16 cellular contexts compared by ENCODE assay signal in the genomic region with DNA sequence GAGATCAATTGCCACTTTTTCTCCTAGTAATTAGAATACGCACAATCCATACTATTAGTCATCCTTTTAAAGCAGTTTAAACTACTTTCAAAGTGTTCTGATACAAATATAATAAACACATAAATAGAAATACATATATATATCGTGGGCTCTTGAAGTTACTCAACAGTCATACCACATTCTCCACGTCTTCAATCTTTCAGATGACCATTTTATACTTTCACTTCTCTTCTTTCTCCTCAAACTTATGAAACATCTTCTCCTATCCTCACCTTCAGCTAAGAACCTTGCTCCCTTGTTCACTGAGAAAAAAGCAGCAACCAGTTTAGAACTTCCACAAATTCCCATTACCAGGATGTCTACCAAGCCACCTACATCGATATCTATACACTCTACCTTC.
"Had no signal": no experiment of that assay in that cellular context is flagged by ENCODE, and none has a peak within 500 bp of the region (broad histone marks: within the 10 kb centered on the region; RNA-seq: fewer than 3 reads in every experiment).

No MANE protein-coding gene starts in this region.

- ATAC-seq: esophagus mucosa, gastrocnemius medialis, left lobe of liver, right lobe of liver had no signal

- DNase-seq: activated CD4-positive, alpha-beta T cell treated with anti-CD3 and anti-CD28 coated beads, Interleukin-2, amount 50 U/mL, for 48 hours; effector CD8-positive, alpha-beta T cell; gastrocnemius medialis; head of caudate nucleus; right lobe of liver; stimulated activated CD4-positive, alpha-beta T cell treated with anti-CD3 and anti-CD28 coated beads, Interleukin-4, amount 100 ng/mL, for 1 hour; testis had no signal

- H3K9me3 Mint-ChIP-seq: mesothelial cell of epicardium, nephron, type B pancreatic cell had no signal

- H3K36me3 Mint-ChIP-seq: activated naive CD8-positive, alpha-beta T cell had no signal

- H3K27ac Mint-ChIP-seq: activated naive CD8-positive, alpha-beta T cell; mesothelial cell of epicardium; nephron; type B pancreatic cell had no signal

- H3K4me1 ChIP-seq: gastrocnemius medialis, parathyroid adenoma, right lobe of liver, testis had no signal

- H3K27me3 ChIP-seq: gastrocnemius medialis, right lobe of liver, testis had no signal

- H3K27me3 Mint-ChIP-seq: activated naive CD8-positive, alpha-beta T cell; type B pancreatic cell had no signal

- H3K27ac ChIP-seq: gastrocnemius medialis, parathyroid adenoma, right lobe of liver, testis had no signal

- H3K4me3 ChIP-seq: gastrocnemius medialis, lung, right lobe of liver, smooth muscle cell, testis had no signal

- H3K4me3 Mint-ChIP-seq: activated naive CD8-positive, alpha-beta T cell; mesothelial cell of epicardium; nephron; type B pancreatic cell had no signal

- H3K9me3 ChIP-seq: gastrocnemius medialis, right lobe of liver, testis had no signal

- H3K4me1 Mint-ChIP-seq: mesothelial cell of epicardium, nephron had no signal
